In genomic region chr13:111211789-111212516, GRCh38 we compare ENCODE assay signal across 14 cellular contexts.
DNase-seq lines count a peak whose midpoint lies in the region; ATAC-seq and TF ChIP-seq lines count a peak whose summit lies in the region.
"Had no signal": no experiment of that assay in that cellular context is flagged by ENCODE, and none has a peak within 500 bp of the region (broad histone marks: within the 10 kb centered on the region; RNA-seq: fewer than 3 reads in every experiment).

No MANE protein-coding gene starts in this region.

- CTCF ChIA-PET in CD4-positive, alpha-beta memory T cell (lab: Charles Lee; ENCODE audit: partially characterized antibody), result interaction anchor here (0.8 to 11.9 kb wide), 7 partner anchors 13 to 217 kb away, joined by 3 to 144 read pairs (median 5); no protein-coding TSS in a partner anchor

- H2BK5ac ChIP-seq in neuronal stem cell (ENCODE audit: low read length), result no peak overlapping the region

- H2AK5ac ChIP-seq in neuronal stem cell (ENCODE audit: low read depth, low read length), result no peak overlapping the region

- ATAC-seq in GM18511 (IDR thresholded peaks at IDR 0.05; ENCODE audit: unreplicated experiment), result no peak
- ATAC-seq: activated T-cell treated with anti-CD3 and anti-CD28 coated beads, Interleukin-2, amount 50 U/mL, for 72 hours had no signal

- H2BK15ac ChIP-seq in neuronal stem cell (ENCODE audit: low read length), result no peak overlapping the region

- peak overlapping the region; percentile 81 for H3K18ac ChIP-seq in neuronal stem cell (ENCODE audit: low read length)

- H3K4me1 Mint-ChIP-seq in CD4-positive, alpha-beta memory T cell, result peaks cover 41 to 83% (median 60%) of the 10 kb centered on the region in 4 donors

- no CpG with 5 or more reads among the region's 13 CpGs for WGBS in neuronal stem cell (ENCODE audit: extremely low coverage in 2 of 2, insufficient read length in 2 of 2, insufficient replicate concordance in 1 of 2), 2 donors

- no peak overlapping the region for H3K9ac ChIP-seq in SK-N-MC (ENCODE audit: insufficient read length)
- no peak overlapping the region for H3K9ac ChIP-seq in neuronal stem cell (ENCODE audit: low read depth, low read length, poor library complexity)

- DNase-seq in CD4-positive, alpha-beta memory T cell, result no peak
- no peak for DNase-seq in SK-N-MC (ENCODE audit: low read depth, low spot score)
- DNase-seq in fibroblast of pulmonary artery (ENCODE audit: low read depth), result peak; percentile 57
- no peak for DNase-seq in neuronal stem cell (ENCODE audit: low spot score)
- no peak for DNase-seq in NCI-H345 treated with DMSO at 0.1 percent for 48 hours (lab: John Stamatoyannopoulos, UW; ENCODE audit: unreplicated experiment)
- no peak for DNase-seq in activated gamma-delta T cell treated with Interleukin-2 at 50 U/mL for 16 hours
- DNase-seq in OCI-M1 (lab: John Stamatoyannopoulos, UW), result no peak
- DNase-seq: activated T-cell treated with anti-CD3 and anti-CD28 coated beads, Interleukin-2, amount 50 U/mL, for 72 hours; DMS53; NCI-H2081 treated with DMSO at 0.1 percent for 48 hours; nephron progenitor cell; spleen had no signal

- no peak overlapping the region for H3K23ac ChIP-seq in neuronal stem cell (ENCODE audit: low read depth, low read length, poor library complexity)

- no peaks in the 10 kb centered on the region for H3K4me1 ChIP-seq in CD4-positive, alpha-beta memory T cell (ENCODE audit: insufficient read depth, low read length)
- H3K4me1 ChIP-seq in neuronal stem cell (ENCODE audit: control insufficient read depth in 2 of 2, insufficient read depth in 1 of 2, low read depth in 1 of 2, low read length in 2 of 2), result peaks cover 36 to 41% of the 10 kb centered on the region in 2 donors

- no peaks in the 10 kb centered on the region for H3K36me3 ChIP-seq in CD4-positive, alpha-beta memory T cell (ENCODE audit: insufficient read depth, low read length)
- H3K36me3 ChIP-seq in SK-N-MC (ENCODE audit: insufficient read depth, low read length) (no peaks in the 10 kb centered on the region), neuronal stem cell (replicated peaks in 1 of 2; ENCODE audit: control insufficient read depth in 2 of 2, insufficient read depth in 2 of 2, low read length in 2 of 2) (peaks cover 0 to 12% of the 10 kb centered on the region in 2 donors)

- no peak overlapping the region for H3K27ac ChIP-seq in CD4-positive, alpha-beta memory T cell (ENCODE audit: low read depth, low read length)
- 0 out of 2 replicates have a peak overlapping the region, but pooled peaks have one; percentile 73 for H3K27ac ChIP-seq in SK-N-MC
- peak overlapping the region; percentile 67 for H3K27ac ChIP-seq in neuronal stem cell (replicated peaks; ENCODE audit: low read length)

- H3K14ac ChIP-seq in neuronal stem cell (ENCODE audit: low read length), result no peak overlapping the region

- H3K36me3 Mint-ChIP-seq in CD4-positive, alpha-beta memory T cell, result peaks cover 3 to 23% of the 10 kb centered on the region in 2 donors

- H3K4me3 Mint-ChIP-seq in CD4-positive, alpha-beta memory T cell, result no peak overlapping the region
- H3K4me3 Mint-ChIP-seq: activated T-cell treated with anti-CD3 and anti-CD28 coated beads, Interleukin-2, amount 50 U/mL, for 72 hours; nephron progenitor cell had no signal

- H3K9me3 ChIP-seq in CD4-positive, alpha-beta memory T cell (ENCODE audit: control insufficient read depth in 1 of 2, low read length in 2 of 2), result no peaks in the 10 kb centered on the region
- no peaks in the 10 kb centered on the region for H3K9me3 ChIP-seq in SK-N-MC (ENCODE audit: low read depth, low read length)
- no peaks in the 10 kb centered on the region for H3K9me3 ChIP-seq in neuronal stem cell (replicated peaks in 1 of 2; ENCODE audit: control insufficient read depth in 2 of 2, insufficient read depth in 1 of 2, low read depth in 1 of 2, low read length in 2 of 2)
- H3K9me3 ChIP-seq: esophagus muscularis mucosa, spleen had no signal

- H2AFZ ChIP-seq in neuronal stem cell (ENCODE audit: low read length), result no peak overlapping the region

- no peak overlapping the region for H3K4ac ChIP-seq in neuronal stem cell (ENCODE audit: low read length)

- no peak overlapping the region for H4K8ac ChIP-seq in neuronal stem cell (ENCODE audit: low read depth, low read length)

- intact Hi-C loops in CD4-positive, alpha-beta memory T cell (cut with micrococcal nuclease), result no loop called here

- H3K79me1 ChIP-seq in neuronal stem cell (ENCODE audit: low read depth, low read length), result no peaks in the 10 kb centered on the region

- peak overlapping the region in 4 of 7 donors; percentile 4 to 69 (median 38) for H3K27ac Mint-ChIP-seq in CD4-positive, alpha-beta memory T cell
- H3K27ac Mint-ChIP-seq: activated T-cell treated with anti-CD3 and anti-CD28 coated beads, Interleukin-2, amount 50 U/mL, for 72 hours had no signal

- H3K4me3 ChIP-seq in CD4-positive, alpha-beta memory T cell (ENCODE audit: low read length in 2 of 2), result no peak overlapping the region
- H3K4me3 ChIP-seq in SK-N-MC (no peak overlapping the region; the same call in 1 of the 2 replicates), fibroblast of pulmonary artery (replicated peaks; ENCODE audit: low read depth, low read length) (no peak overlapping the region), neuronal stem cell (ENCODE audit: low read length in 2 of 2) (no peak overlapping the region)
- H3K4me3 ChIP-seq: esophagus muscularis mucosa, spleen had no signal

- H3K27me3 ChIP-seq in CD4-positive, alpha-beta memory T cell (ENCODE audit: insufficient read depth, low read length), result no peaks in the 10 kb centered on the region
- no peaks in the 10 kb centered on the region for H3K27me3 ChIP-seq in neuronal stem cell (ENCODE audit: control insufficient read depth in 3 of 3, insufficient read depth in 3 of 3, low read depth in 1 of 3, low read length in 3 of 3)
- H3K27me3 ChIP-seq: esophagus muscularis mucosa, spleen had no signal

- no peaks in the 10 kb centered on the region for H3K27me3 Mint-ChIP-seq in CD4-positive, alpha-beta memory T cell

- H2BK12ac ChIP-seq in neuronal stem cell (ENCODE audit: low read length), result no peak overlapping the region

- no peaks in the 10 kb centered on the region for H3K9me3 Mint-ChIP-seq in CD4-positive, alpha-beta memory T cell
- H3K9me3 Mint-ChIP-seq: activated T-cell treated with anti-CD3 and anti-CD28 coated beads, Interleukin-2, amount 50 U/mL, for 72 hours had no signal

- no peak overlapping the region for H4K91ac ChIP-seq in neuronal stem cell (ENCODE audit: low read depth, low read length, poor library complexity)

- H3K4me2 ChIP-seq in neuronal stem cell (ENCODE audit: insufficient read depth, low read length, poor library complexity, severe bottlenecking), result peak overlapping the region; percentile 40

- TF ChIP-seq CTCF in fibroblast of pulmonary artery (IDR thresholded peaks at IDR 0.05; ENCODE audit: low read length, missing control alignments), result no peak

- H2BK120ac ChIP-seq in neuronal stem cell (ENCODE audit: low read depth, low read length), result no peak overlapping the region

- POLR2A ChIA-PET in CD4-positive, alpha-beta memory T cell (lab: Charles Lee; ENCODE audit: partially characterized antibody), result interaction anchor here (1.2 kb wide), 1 partner anchor 10 kb away, joined by 3 read pairs; no protein-coding TSS in a partner anchor
